In genomic region chr1:94417962-94418663, GRCh38 we compare ENCODE assay signal across 8 cellular contexts. TPM values are rescaled to one million over a fixed set of nuclear protein-coding genes. Genes with fewer than 3 reads are reported as not detected.
A peak's percentile ranks its signal among the peaks of the same experiment; 100 is the strongest.
DNase-seq lines count a peak whose midpoint lies in the region; ATAC-seq and TF ChIP-seq lines count a peak whose summit lies in the region.

Gene ABCD3 (plus strand): TSS chr1:94418389. CDS start chr1:94418479, 90 bp downstream.

- DNase-seq in AML-193 (lab: John Stamatoyannopoulos, UW) (peak; percentile 87), NCI-H510A (lab: John Stamatoyannopoulos, UW) (peak; percentile 86), cerebellar nuclear complex (lab: John Stamatoyannopoulos, UW) (peak; percentile 58 to 83), kidney epithelial cell (ENCODE audit: low read depth) (peak; percentile 84)
- peak; percentile 96 for DNase-seq in activated CD4-positive, alpha-beta T cell treated with anti-CD3 and anti-CD28 coated beads for 1 hour
- peak; percentile 97 for DNase-seq in stimulated activated CD4-positive, alpha-beta T cell treated with anti-CD3 and anti-CD28 coated beads, Interleukin-15, amount 100 ng/mL, for 24 hours

- peak; percentile 98 for ATAC-seq in HG03432 (IDR thresholded peaks at IDR 0.05; ENCODE audit: unreplicated experiment)

- peak within 1 kb of the TSS; percentile 79 for H3K4me3 ChIP-seq in kidney epithelial cell (ENCODE audit: low read depth, low read length)

- no peak for TF ChIP-seq CTCF in kidney epithelial cell (IDR thresholded peaks at IDR 0.05; ENCODE audit: insufficient read depth, low read length, poor library complexity, severe bottlenecking)

- H3K36me3 ChIP-seq in kidney epithelial cell (ENCODE audit: control insufficient read depth, insufficient read depth, low read length) = no peaks in the 10 kb centered on the region

- no peaks in the 10 kb centered on the region for H3K27me3 ChIP-seq in kidney epithelial cell (ENCODE audit: control insufficient read depth, insufficient read depth, low read length)

- TF ChIP-seq POLR2A in GM19193 (IDR thresholded peaks at IDR 0.05; ENCODE audit: extremely low read depth, insufficient read depth, insufficient read length) = peak; percentile 91

RNA-seq across cellular contexts. Expression of gene ABCD3, which starts in this region (rescaled TPM):
- 21.4 and 25.8 TPM in 2 replicates for total RNA-seq in kidney epithelial cell

Comparison
In these comparisons a context has a peak if more than half of its experiments do, and no peak if none do; other contexts are left out.
1. Peak in every context shown above with its lines: DNase-seq, ATAC-seq and H3K4me3 ChIP-seq.